In genomic region chr3:58628823-58629562, GRCh38 we compare ENCODE assay signal across 11 cellular contexts. TPM values are rescaled to one million over a fixed set of nuclear protein-coding genes. Genes with fewer than 3 reads are reported as not detected.
A peak's percentile ranks its signal among the peaks of the same experiment; 100 is the strongest.
DNase-seq lines count a peak whose midpoint lies in the region; ATAC-seq lines count a peak whose summit lies in the region.
"Had no signal": no experiment of that assay in that cellular context is flagged by ENCODE, and none has a peak within 500 bp of the region (broad histone marks: within the 10 kb centered on the region; RNA-seq: fewer than 3 reads in every experiment).

No MANE protein-coding gene starts in this region.

- H3K36me3 Mint-ChIP-seq in effector memory CD8-positive, alpha-beta T cell (ENCODE audit: insufficient read depth) = no peaks in the 10 kb centered on the region

- H3K27me3 Mint-ChIP-seq in effector memory CD8-positive, alpha-beta T cell = peaks cover 13 to 17% of the 10 kb centered on the region in 2 donors

- no peak overlapping the region for H3K27ac Mint-ChIP-seq in effector memory CD8-positive, alpha-beta T cell
- H3K27ac Mint-ChIP-seq: B cell had no signal

- no peak overlapping the region for H3K4me3 Mint-ChIP-seq in effector memory CD8-positive, alpha-beta T cell
- H3K4me3 Mint-ChIP-seq: B cell had no signal

- intact Hi-C loops in Right ventricle myocardium inferior (cut with DNase I) (loop anchor here (1.0 to 5.0 kb wide), 2 partner anchors 44 to 322 kb away; partner anchors contain the start of genes HTD2 and RPP14), cardiac septum (cut with DNase I) (loop anchor here (1.0 to 5.0 kb wide), 3 partner anchors 42 to 137 kb away; partner anchors contain the start of gene KCTD6)

- H3K9me3 Mint-ChIP-seq in effector memory CD8-positive, alpha-beta T cell = no peaks in the 10 kb centered on the region

- peaks cover 5 to 12% of the 10 kb centered on the region in 2 donors for H3K4me1 Mint-ChIP-seq in effector memory CD8-positive, alpha-beta T cell (ENCODE audit: low read depth in 2 of 2)
- H3K4me1 Mint-ChIP-seq: B cell had no signal

- peak; percentile 27 for ATAC-seq in Right ventricle myocardium inferior
- no peak for ATAC-seq in effector memory CD8-positive, alpha-beta T cell (replicated peaks)

- DNase-seq in Right ventricle myocardium inferior (ENCODE audit: missing footprints) (no peak), cardiac septum (ENCODE audit: low spot score) (no peak), dermis microvascular lymphatic vessel endothelial cell (ENCODE audit: low read depth in 2 of 2) (peak; percentile 84 to 95), lung microvascular endothelial cell (ENCODE audit: low read depth in 2 of 2) (peak; percentile 83 to 96), RPMI8226 (no peak), HuH-7 (ENCODE audit: low spot score) (no peak), GM19238 (ENCODE audit: insufficient read length, low spot score) (no peak)
- no peak for DNase-seq in effector memory CD8-positive, alpha-beta T cell
- DNase-seq: activated gamma-delta T cell, islet precursor cell had no signal

RNA-seq across cellular contexts. Expression of gene FAM3D, which starts 37.6 kb away (rescaled TPM):
- total RNA-seq in Right ventricle myocardium inferior (not detected), cardiac septum (not detected), dermis microvascular lymphatic vessel endothelial cell (0.13 and 0.26 TPM in 2 replicates), lung microvascular endothelial cell (0.20 and 0.22 TPM in 2 replicates)
- total RNA-seq: B cell had no signal

RNA-seq across cellular contexts. Expression of gene FAM107A, which starts 51.8 kb away (rescaled TPM):
- total RNA-seq in Right ventricle myocardium inferior (82.9 TPM), cardiac septum (29.9 TPM), dermis microvascular lymphatic vessel endothelial cell (0.76 and 1.2 TPM in 2 replicates), lung microvascular endothelial cell (0.20 and 2.2 TPM in 2 replicates)
- total RNA-seq: B cell had no signal

Comparison
In these comparisons a context has a peak if more than half of its experiments do, and no peak if none do; other contexts are left out.
1. DNase-seq: peak in dermis microvascular lymphatic vessel endothelial cell (2 of 2) and lung microvascular endothelial cell (2 of 2); none in Right ventricle myocardium inferior (single experiment), cardiac septum (single experiment), RPMI8226 (single experiment), effector memory CD8-positive, alpha-beta T cell (0 of 3), HuH-7 (single experiment) and GM19238 (single experiment).